1 cellular context compared by ENCODE assay signal in the genomic region with DNA sequence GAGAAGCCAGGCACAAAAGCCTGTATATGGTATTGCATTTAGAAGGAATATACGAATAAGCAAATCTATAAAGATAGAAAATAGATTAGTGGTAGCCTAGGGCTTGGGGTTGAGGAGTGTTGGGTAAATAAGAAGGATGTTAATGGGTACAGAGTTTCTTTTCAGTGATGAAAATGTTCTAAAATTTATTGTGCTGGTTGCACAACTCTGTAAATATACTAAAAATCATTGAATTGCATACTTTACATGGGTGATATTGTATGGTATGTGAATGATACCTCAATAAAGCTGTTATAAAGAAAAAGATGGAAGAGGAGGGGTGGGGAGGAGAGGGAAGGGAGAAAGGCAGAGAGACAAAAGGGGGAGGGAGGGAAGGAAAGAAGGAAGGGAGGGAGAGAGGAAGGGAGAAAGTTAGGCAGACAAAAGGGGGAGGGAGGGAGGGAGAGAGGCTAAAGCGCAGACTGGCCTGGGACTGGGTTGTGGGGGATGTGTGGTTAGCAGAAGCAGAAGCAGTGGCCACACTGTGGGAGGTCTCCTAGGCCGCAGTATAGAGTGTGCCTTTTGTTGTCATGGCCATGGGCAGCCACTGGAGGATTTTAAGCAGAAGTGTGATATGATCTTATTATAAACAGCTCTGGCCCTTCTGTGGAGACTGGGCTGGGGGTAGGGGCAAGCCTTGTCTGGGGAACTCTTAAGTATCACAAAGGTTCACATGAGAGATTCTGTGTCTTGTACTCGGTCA.
A peak's percentile ranks its signal among the peaks of the same experiment; 100 is the strongest.
TF ChIP-seq lines count a peak whose summit lies in the region.

No MANE protein-coding gene starts in this region.

TF ChIP-seq in GM12878, 131 proteins besides CTCF, POLR2A, EP300 and RAD21 (continued from another document):
- TF ChIP-seq RELB (IDR thresholded peaks at IDR 0.05; ENCODE audit: low read depth) (no peak), CREB1 (IDR thresholded peaks at IDR 0.05; ENCODE audit: low read depth) (no peak), RUNX3 (IDR thresholded peaks at IDR 0.05; ENCODE audit: low read length) (peak; percentile 90), RELA (IDR thresholded peaks at IDR 0.05; ENCODE audit: borderline replicate concordance, partially characterized antibody) (no peak), NFIC (IDR thresholded peaks at IDR 0.05; ENCODE audit: low read depth, low read length) (0 out of 2 replicates have a peak, but pooled peaks have one; percentile 14), ZNF217 (IDR thresholded peaks at IDR 0.05) (no peak), NR2C2 (IDR thresholded peaks at IDR 0.05; ENCODE audit: borderline replicate concordance, control insufficient read depth, insufficient read length, low read depth) (no peak), SRF (IDR thresholded peaks at IDR 0.05; ENCODE audit: low read depth in 2 of 2, low read length in 2 of 2) (no peak)
- TF ChIP-seq, protein P1, sequence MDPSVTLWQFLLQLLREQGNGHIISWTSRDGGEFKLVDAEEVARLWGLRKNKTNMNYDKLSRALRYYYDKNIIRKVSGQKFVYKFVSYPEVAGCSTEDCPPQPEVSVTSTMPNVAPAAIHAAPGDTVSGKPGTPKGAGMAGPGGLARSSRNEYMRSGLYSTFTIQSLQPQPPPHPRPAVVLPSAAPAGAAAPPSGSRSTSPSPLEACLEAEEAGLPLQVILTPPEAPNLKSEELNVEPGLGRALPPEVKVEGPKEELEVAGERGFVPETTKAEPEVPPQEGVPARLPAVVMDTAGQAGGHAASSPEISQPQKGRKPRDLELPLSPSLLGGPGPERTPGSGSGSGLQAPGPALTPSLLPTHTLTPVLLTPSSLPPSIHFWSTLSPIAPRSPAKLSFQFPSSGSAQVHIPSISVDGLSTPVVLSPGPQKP (IDR thresholded peaks at IDR 0.05; ENCODE audit: low read depth, low read length): no peak
- TF ChIP-seq, protein P2, sequence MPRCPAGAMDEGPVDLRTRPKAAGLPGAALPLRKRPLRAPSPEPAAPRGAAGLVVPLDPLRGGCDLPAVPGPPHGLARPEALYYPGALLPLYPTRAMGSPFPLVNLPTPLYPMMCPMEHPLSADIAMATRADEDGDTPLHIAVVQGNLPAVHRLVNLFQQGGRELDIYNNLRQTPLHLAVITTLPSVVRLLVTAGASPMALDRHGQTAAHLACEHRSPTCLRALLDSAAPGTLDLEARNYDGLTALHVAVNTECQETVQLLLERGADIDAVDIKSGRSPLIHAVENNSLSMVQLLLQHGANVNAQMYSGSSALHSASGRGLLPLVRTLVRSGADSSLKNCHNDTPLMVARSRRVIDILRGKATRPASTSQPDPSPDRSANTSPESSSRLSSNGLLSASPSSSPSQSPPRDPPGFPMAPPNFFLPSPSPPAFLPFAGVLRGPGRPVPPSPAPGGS (IDR thresholded peaks at IDR 0.05; ENCODE audit: borderline replicate concordance, insufficient read depth, low read depth, low read length, poor library complexity, severe bottlenecking): no peak
- TF ChIP-seq, protein P3, sequence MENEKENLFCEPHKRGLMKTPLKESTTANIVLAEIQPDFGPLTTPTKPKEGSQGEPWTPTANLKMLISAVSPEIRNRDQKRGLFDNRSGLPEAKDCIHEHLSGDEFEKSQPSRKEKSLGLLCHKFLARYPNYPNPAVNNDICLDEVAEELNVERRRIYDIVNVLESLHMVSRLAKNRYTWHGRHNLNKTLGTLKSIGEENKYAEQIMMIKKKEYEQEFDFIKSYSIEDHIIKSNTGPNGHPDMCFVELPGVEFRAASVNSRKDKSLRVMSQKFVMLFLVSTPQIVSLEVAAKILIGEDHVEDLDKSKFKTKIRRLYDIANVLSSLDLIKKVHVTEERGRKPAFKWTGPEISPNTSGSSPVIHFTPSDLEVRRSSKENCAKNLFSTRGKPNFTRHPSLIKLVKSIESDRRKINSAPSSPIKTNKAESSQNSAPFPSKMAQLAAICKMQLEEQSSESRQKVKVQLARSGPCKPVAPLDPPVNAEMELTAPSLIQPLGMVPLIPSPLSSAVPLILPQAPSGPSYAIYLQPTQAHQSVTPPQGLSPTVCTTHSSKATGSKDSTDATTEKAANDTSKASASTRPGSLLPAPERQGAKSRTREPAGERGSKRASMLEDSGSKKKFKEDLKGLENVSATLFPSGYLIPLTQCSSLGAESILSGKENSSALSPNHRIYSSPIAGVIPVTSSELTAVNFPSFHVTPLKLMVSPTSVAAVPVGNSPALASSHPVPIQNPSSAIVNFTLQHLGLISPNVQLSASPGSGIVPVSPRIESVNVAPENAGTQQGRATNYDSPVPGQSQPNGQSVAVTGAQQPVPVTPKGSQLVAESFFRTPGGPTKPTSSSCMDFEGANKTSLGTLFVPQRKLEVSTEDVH (IDR thresholded peaks at IDR 0.05; ENCODE audit: low read depth, partially characterized antibody): no peak
- TF ChIP-seq, protein P4, sequence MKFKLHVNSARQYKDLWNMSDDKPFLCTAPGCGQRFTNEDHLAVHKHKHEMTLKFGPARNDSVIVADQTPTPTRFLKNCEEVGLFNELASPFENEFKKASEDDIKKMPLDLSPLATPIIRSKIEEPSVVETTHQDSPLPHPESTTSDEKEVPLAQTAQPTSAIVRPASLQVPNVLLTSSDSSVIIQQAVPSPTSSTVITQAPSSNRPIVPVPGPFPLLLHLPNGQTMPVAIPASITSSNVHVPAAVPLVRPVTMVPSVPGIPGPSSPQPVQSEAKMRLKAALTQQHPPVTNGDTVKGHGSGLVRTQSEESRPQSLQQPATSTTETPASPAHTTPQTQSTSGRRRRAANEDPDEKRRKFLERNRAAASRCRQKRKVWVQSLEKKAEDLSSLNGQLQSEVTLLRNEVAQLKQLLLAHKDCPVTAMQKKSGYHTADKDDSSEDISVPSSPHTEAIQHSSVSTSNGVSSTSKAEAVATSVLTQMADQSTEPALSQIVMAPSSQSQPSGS (IDR thresholded peaks at IDR 0.05; ENCODE audit: low read length): peak; percentile 33
- TF ChIP-seq, protein P5, sequence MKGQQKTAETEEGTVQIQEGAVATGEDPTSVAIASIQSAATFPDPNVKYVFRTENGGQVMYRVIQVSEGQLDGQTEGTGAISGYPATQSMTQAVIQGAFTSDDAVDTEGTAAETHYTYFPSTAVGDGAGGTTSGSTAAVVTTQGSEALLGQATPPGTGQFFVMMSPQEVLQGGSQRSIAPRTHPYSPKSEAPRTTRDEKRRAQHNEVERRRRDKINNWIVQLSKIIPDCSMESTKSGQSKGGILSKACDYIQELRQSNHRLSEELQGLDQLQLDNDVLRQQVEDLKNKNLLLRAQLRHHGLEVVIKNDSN (IDR thresholded peaks at IDR 0.05; ENCODE audit: borderline replicate concordance, extremely low read length, insufficient read depth, low read depth, low read length): no peak
